Comparison of ENCODE assay signal across 31 cellular contexts in the genomic region with DNA sequence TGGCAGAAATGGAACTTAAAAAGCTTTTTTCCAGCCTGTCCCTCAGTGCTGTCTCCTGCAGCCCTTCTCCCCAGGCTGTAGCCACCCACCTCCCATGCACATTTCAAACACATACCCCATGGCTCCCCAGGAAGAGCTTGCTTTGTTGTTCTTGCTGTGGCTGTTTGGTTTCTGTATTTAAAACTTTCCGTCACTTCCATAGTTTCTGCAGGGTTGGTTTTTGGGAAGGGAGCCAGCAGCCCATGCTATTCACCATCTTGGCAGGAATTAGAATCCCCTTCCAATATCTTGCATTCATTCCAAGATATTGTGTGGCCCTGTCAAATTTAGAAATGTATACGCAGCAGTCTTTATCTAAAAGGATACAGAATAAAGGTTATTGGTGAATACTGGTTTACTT.
"Had no signal": no experiment of that assay in that cellular context is flagged by ENCODE, and none has a peak within 500 bp of the region (broad histone marks: within the 10 kb centered on the region; RNA-seq: fewer than 3 reads in every experiment).

No MANE protein-coding gene starts in this region.

- H3K27me3 ChIP-seq: adrenal gland, colonic mucosa, gastroesophageal sphincter, neural progenitor cell, stomach, tibial artery, upper lobe of right lung had no signal

- H3K4me1 Mint-ChIP-seq: activated CD4-positive, alpha-beta T cell treated with anti-CD3 and anti-CD28 coated beads, Interleukin-2, amount 10 ng/mL, durations not matched to agents 24 days and 14 days; activated naive CD8-positive, alpha-beta T cell treated with anti-CD3 and anti-CD28 coated beads for 36 hours; central memory CD8-positive, alpha-beta T cell; naive thymus-derived CD8-positive, alpha-beta T cell; neural progenitor cell; stimulated activated naive B cell treated with anti-CD40 and anti-IgM and Interleukin-4, amounts not matched to agents 10 μg/mL and 1 μg/mL and 100 μg/mL, for 72 hours had no signal

- ATAC-seq: activated CD4-positive, CD25-positive, alpha-beta regulatory T cell treated with anti-CD3 and anti-CD28 coated beads, Interleukin-2, amount 50 U/mL, for 24 hours; gastroesophageal sphincter; left colon; naive thymus-derived CD8-positive, alpha-beta T cell; right cardiac atrium; stimulated activated naive B cell treated with anti-CD40 and anti-IgM and Interleukin-4, amounts not matched to agents 10 μg/mL and 1 μg/mL and 100 μg/mL, for 72 hours; upper lobe of right lung had no signal

- H3K9ac ChIP-seq: neural progenitor cell, parathyroid adenoma had no signal

- H3K4me3 ChIP-seq: adrenal gland, colonic mucosa, gastroesophageal sphincter, neural progenitor cell, stomach, tibial artery, upper lobe of right lung had no signal

- H3K79me2 ChIP-seq: parathyroid adenoma had no signal

- H3K27ac ChIP-seq: adrenal gland, colonic mucosa, gastroesophageal sphincter, neural progenitor cell, parathyroid adenoma, stomach, tibial artery, upper lobe of right lung had no signal

- DNase-seq: activated CD4-positive, alpha-beta memory T cell treated with anti-CD3 and anti-CD28 coated beads for 36 hours; activated CD4-positive, alpha-beta T cell treated with anti-CD3 and anti-CD28 coated beads, Interleukin-2, amount 10 ng/mL, durations not matched to agents 24 days and 14 days; activated CD8-positive, alpha-beta memory T cell treated with anti-CD3 and anti-CD28 coated beads, Interleukin-2, amount 50 U/mL, for 4 hours; activated effector memory CD4-positive, alpha-beta T cell treated with anti-CD3 and anti-CD28 coated beads, Interleukin-2, amount 50 U/mL, for 16 hours; activated naive CD4-positive, alpha-beta T cell treated with anti-CD3 and anti-CD28 coated beads for 36 hours; activated naive CD8-positive, alpha-beta T cell treated with anti-CD3 and anti-CD28 coated beads for 36 hours; activated T-cell treated with anti-CD3 and anti-CD28 coated beads, Interleukin-2, amount 50 U/mL, for 1 hour; adrenal gland; aorta; colonic mucosa; effector CD8-positive, alpha-beta T cell; hippocampal formation; kidney; left colon; mammary epithelial cell; midbrain; naive thymus-derived CD8-positive, alpha-beta T cell; occipital lobe; right cardiac atrium; stimulated activated CD4-positive, alpha-beta T cell treated with anti-CD3 and anti-CD28 coated beads, Interleukin-15, amount 100 ng/mL, for 24 hours; stimulated activated CD4-positive, alpha-beta T cell treated with anti-CD3 and anti-CD28 coated beads, Interleukin-2, amount 100 ng/mL, for 24 hours; stimulated activated naive B cell treated with anti-CD40 and anti-IgM and Interleukin-4, amounts not matched to agents 10 μg/mL and 1 μg/mL and 100 μg/mL, for 72 hours; stomach; tibial artery; upper lobe of right lung had no signal

- H3K9me3 ChIP-seq: adrenal gland, colonic mucosa, gastroesophageal sphincter, stomach, tibial artery, upper lobe of right lung had no signal

- H3K4me2 ChIP-seq: neural progenitor cell had no signal

- H3K9me3 Mint-ChIP-seq: activated CD4-positive, alpha-beta memory T cell treated with anti-CD3 and anti-CD28 coated beads for 36 hours; activated CD4-positive, alpha-beta T cell treated with anti-CD3 and anti-CD28 coated beads, Interleukin-2, amount 10 ng/mL, durations not matched to agents 24 days and 14 days; activated naive CD4-positive, alpha-beta T cell treated with anti-CD3 and anti-CD28 coated beads for 36 hours; activated naive CD8-positive, alpha-beta T cell treated with anti-CD3 and anti-CD28 coated beads for 36 hours; activated T-helper 1 cell treated with anti-CD3 and anti-CD28 coated beads, Interleukin-12 subunit alpha, Interleukin-12 subunit beta, Interleukin-2, Interleukin-4 antibody, amounts not matched to agents 30 ng/mL and 10 ng/mL and 1 ng/mL, durations not matched to agents 14 hours and 24 hours and 36 hours; central memory CD8-positive, alpha-beta T cell; naive thymus-derived CD8-positive, alpha-beta T cell had no signal

- H3K36me3 Mint-ChIP-seq: activated CD4-positive, alpha-beta memory T cell treated with anti-CD3 and anti-CD28 coated beads for 36 hours; naive thymus-derived CD8-positive, alpha-beta T cell had no signal

- H3K27ac Mint-ChIP-seq: activated CD4-positive, alpha-beta memory T cell treated with anti-CD3 and anti-CD28 coated beads for 36 hours; activated CD4-positive, alpha-beta T cell treated with anti-CD3 and anti-CD28 coated beads, Interleukin-2, amount 10 ng/mL, durations not matched to agents 24 days and 14 days; activated naive CD4-positive, alpha-beta T cell treated with anti-CD3 and anti-CD28 coated beads for 36 hours; activated naive CD8-positive, alpha-beta T cell treated with anti-CD3 and anti-CD28 coated beads for 36 hours; activated T-helper 1 cell treated with anti-CD3 and anti-CD28 coated beads, Interleukin-12 subunit alpha, Interleukin-12 subunit beta, Interleukin-2, Interleukin-4 antibody, amounts not matched to agents 30 ng/mL and 10 ng/mL and 1 ng/mL, durations not matched to agents 14 hours and 24 hours and 36 hours; naive thymus-derived CD8-positive, alpha-beta T cell; neural progenitor cell; stimulated activated naive B cell treated with anti-CD40 and anti-IgM and Interleukin-4, amounts not matched to agents 10 μg/mL and 1 μg/mL and 100 μg/mL, for 72 hours had no signal

- H3K36me3 ChIP-seq: adrenal gland, colonic mucosa, gastroesophageal sphincter, neural progenitor cell, upper lobe of right lung had no signal

- H3K27me3 Mint-ChIP-seq: activated naive CD8-positive, alpha-beta T cell treated with anti-CD3 and anti-CD28 coated beads for 36 hours; central memory CD8-positive, alpha-beta T cell; naive thymus-derived CD8-positive, alpha-beta T cell; stimulated activated naive B cell treated with anti-CD40 and anti-IgM and Interleukin-4, amounts not matched to agents 10 μg/mL and 1 μg/mL and 100 μg/mL, for 72 hours had no signal

- H3K4me3 Mint-ChIP-seq: activated CD4-positive, alpha-beta memory T cell treated with anti-CD3 and anti-CD28 coated beads for 36 hours; activated CD4-positive, alpha-beta T cell treated with anti-CD3 and anti-CD28 coated beads, Interleukin-2, amount 10 ng/mL, durations not matched to agents 24 days and 14 days; activated naive CD4-positive, alpha-beta T cell treated with anti-CD3 and anti-CD28 coated beads for 36 hours; activated naive CD8-positive, alpha-beta T cell treated with anti-CD3 and anti-CD28 coated beads for 36 hours; activated T-helper 1 cell treated with anti-CD3 and anti-CD28 coated beads, Interleukin-12 subunit alpha, Interleukin-12 subunit beta, Interleukin-2, Interleukin-4 antibody, amounts not matched to agents 30 ng/mL and 10 ng/mL and 1 ng/mL, durations not matched to agents 14 hours and 24 hours and 36 hours; central memory CD8-positive, alpha-beta T cell; naive thymus-derived CD8-positive, alpha-beta T cell; neural progenitor cell; stimulated activated naive B cell treated with anti-CD40 and anti-IgM and Interleukin-4, amounts not matched to agents 10 μg/mL and 1 μg/mL and 100 μg/mL, for 72 hours had no signal

- H2AFZ ChIP-seq: neural progenitor cell, parathyroid adenoma had no signal

- H3K4me1 ChIP-seq: adrenal gland, colonic mucosa, gastroesophageal sphincter, neural progenitor cell, parathyroid adenoma, stomach, tibial artery, upper lobe of right lung had no signal
